In the genomic region with DNA sequence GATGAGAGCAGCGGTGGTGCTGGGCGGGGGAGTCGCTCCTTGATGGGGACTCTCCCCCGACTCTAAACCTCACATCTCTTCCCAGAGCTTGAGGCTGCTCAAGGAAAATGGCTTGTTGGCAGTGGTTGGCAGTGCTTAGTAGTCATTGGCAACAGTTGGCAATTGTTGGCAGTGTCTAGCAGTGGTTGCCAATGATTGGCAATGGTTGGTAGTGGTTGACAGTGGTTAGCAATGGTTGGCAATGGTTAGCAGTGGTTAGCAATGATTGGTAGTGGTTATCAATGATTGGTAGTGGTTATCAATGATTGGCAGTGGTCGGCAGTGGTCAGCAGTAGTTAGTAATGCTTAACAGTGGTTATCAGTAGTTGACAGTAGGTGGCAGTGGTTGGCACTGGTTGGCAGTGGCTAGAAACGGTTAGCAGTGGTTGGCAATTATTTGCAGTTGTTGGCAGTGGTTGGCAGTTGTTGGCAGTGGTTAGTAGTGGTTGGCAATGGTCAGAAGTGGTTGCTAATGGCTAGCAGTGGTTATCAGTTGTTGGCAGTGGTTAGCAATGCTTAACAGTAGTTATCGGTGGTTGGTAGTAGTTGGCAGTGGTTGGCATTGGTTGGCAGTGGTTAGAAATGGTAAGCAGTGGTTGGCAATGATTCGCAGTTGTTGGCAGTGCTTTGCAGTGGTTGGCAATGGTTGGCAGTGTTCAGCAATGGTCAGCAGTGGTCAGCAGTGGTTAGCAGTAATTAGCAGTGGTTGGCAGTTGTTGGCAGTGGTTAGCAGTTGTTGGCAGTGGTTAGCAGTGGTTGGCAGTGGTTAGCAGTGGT, we compare ENCODE assay signal across 14 cellular contexts.
DNase-seq lines count a peak whose midpoint lies in the region; ATAC-seq and TF ChIP-seq lines count a peak whose summit lies in the region.
"Had no signal": no experiment of that assay in that cellular context is flagged by ENCODE, and none has a peak within 500 bp of the region (broad histone marks: within the 10 kb centered on the region; RNA-seq: fewer than 3 reads in every experiment).

No MANE protein-coding gene starts in this region.

- H3K4me1 Mint-ChIP-seq in chondrocyte (ENCODE audit: low read depth) (peaks cover 12% of the 10 kb centered on the region), osteocyte (ENCODE audit: unreplicated experiment) (no peaks in the 10 kb centered on the region)

- TF ChIP-seq CTCF in LNCaP clone FGC (IDR thresholded peaks at IDR 0.05; ENCODE audit: control insufficient read depth, extremely low read depth, insufficient read depth) (peak; percentile 22), chondrocyte (IDR thresholded peaks at IDR 0.05) (peak; percentile 44), osteocyte (IDR thresholded peaks at IDR 0.05) (peak; percentile 23)

- H3K4me3 ChIP-seq in LNCaP clone FGC (ENCODE audit: low read depth, low read length), result no peak overlapping the region
- H3K4me3 ChIP-seq: suprapubic skin had no signal

- H3K9me3 Mint-ChIP-seq in chondrocyte (ENCODE audit: low read depth) (peaks cover 22% of the 10 kb centered on the region), osteocyte (ENCODE audit: unreplicated experiment) (peaks cover 24% of the 10 kb centered on the region)

- H3K27ac Mint-ChIP-seq in chondrocyte (ENCODE audit: unreplicated experiment), result no peak overlapping the region
- H3K27ac Mint-ChIP-seq in osteocyte (ENCODE audit: unreplicated experiment), result no peak overlapping the region
- H3K27ac Mint-ChIP-seq: dendritic cell treated with granulocyte-macrophage colony-stimulating factor and Interleukin-4, amounts not matched to agents 40 ng/mL and 50 ng/mL, for 4 days had no signal

- ATAC-seq in HG03439 (IDR thresholded peaks at IDR 0.05; ENCODE audit: unreplicated experiment), result no peak

- peaks cover 7% of the 10 kb centered on the region for H3K36me3 Mint-ChIP-seq in chondrocyte (ENCODE audit: low read depth)
- peaks cover 5% of the 10 kb centered on the region for H3K36me3 Mint-ChIP-seq in osteocyte (ENCODE audit: unreplicated experiment)

- DNase-seq in DMS 273 (lab: John Stamatoyannopoulos, UW; ENCODE audit: unreplicated experiment), result peak; percentile 15
- DNase-seq in DMS 273 treated with DMSO at 0.1 percent for 48 hours (lab: John Stamatoyannopoulos, UW), result no peak
- DNase-seq in LNCaP clone FGC (ENCODE audit: low read depth), result no peak
- DNase-seq in chondrocyte (ENCODE audit: low spot score), result no peak
- peak; percentile 34 for DNase-seq in osteocyte (ENCODE audit: extremely low spot score, unreplicated experiment)
- DNase-seq in NK-92 (lab: John Stamatoyannopoulos, UW; ENCODE audit: unreplicated experiment), result no peak
- no peak for DNase-seq in cortex of kidney (lab: John Stamatoyannopoulos, UW)
- DNase-seq: 8988T, amniotic stem cell, COR-L47, midbrain had no signal

- H3K4me3 Mint-ChIP-seq in chondrocyte (ENCODE audit: unreplicated experiment) (no peak overlapping the region), osteocyte (ENCODE audit: unreplicated experiment) (no peak overlapping the region)
- H3K4me3 Mint-ChIP-seq: dendritic cell treated with granulocyte-macrophage colony-stimulating factor and Interleukin-4, amounts not matched to agents 40 ng/mL and 50 ng/mL, for 4 days had no signal

- H3K27me3 Mint-ChIP-seq in chondrocyte (ENCODE audit: low read depth) (peaks cover 3% of the 10 kb centered on the region), osteocyte (ENCODE audit: unreplicated experiment) (peaks cover 31% of the 10 kb centered on the region)

Comparison
In these comparisons a context has a peak if more than half of its experiments do, and no peak if none do; other contexts are left out.
1. DNase-seq: peak in DMS 273 (single experiment) and osteocyte (single experiment); none in DMS 273 treated with DMSO at 0.1 percent for 48 hours (single experiment), LNCaP clone FGC (single experiment), chondrocyte (single experiment), NK-92 (single experiment) and cortex of kidney (single experiment).
2. Peak in every context shown above with its lines, with median percentiles within 50 percentile points of each other: CTCF ChIP-seq.